ENCODE assay signal across 14 cellular contexts in genomic region chr6:90256698-90257485, GRCh38. TPM values are rescaled to one million over a fixed set of nuclear protein-coding genes. Genes with fewer than 3 reads are reported as not detected.
DNase-seq lines count a peak whose midpoint lies in the region; ATAC-seq, FAIRE-seq and TF ChIP-seq lines count a peak whose summit lies in the region.
"Had no signal": no experiment of that assay in that cellular context is flagged by ENCODE, and none has a peak within 500 bp of the region (broad histone marks: within the 10 kb centered on the region; RNA-seq: fewer than 3 reads in every experiment).

No MANE protein-coding gene starts in this region.

- TF ChIP-seq CTCF in endothelial cell of umbilical vein (IDR thresholded peaks at IDR 0.05; ENCODE audit: extremely low read depth in 1 of 2, insufficient read depth in 1 of 2, low read depth in 1 of 2, low read length in 2 of 2) (no peak), smooth muscle cell (IDR thresholded peaks at IDR 0.05; ENCODE audit: borderline replicate concordance, insufficient read depth, poor library complexity, severe bottlenecking) (no peak), GM13977 (IDR thresholded peaks at IDR 0.05; ENCODE audit: extremely low read depth, insufficient read depth, missing control alignments) (no peak), hepatocyte (IDR thresholded peaks at IDR 0.05; ENCODE audit: poor library complexity) (no peak)

- FAIRE-seq in endothelial cell of umbilical vein (lab: Jason Lieb, UNC) = peak; percentile 73
- FAIRE-seq: A204.1 had no signal

- no peaks in the 10 kb centered on the region for H3K27me3 ChIP-seq in endothelial cell of umbilical vein (ENCODE audit: control insufficient read depth in 2 of 2, insufficient read depth in 2 of 2, low read length in 2 of 2)
- no peaks in the 10 kb centered on the region for H3K27me3 ChIP-seq in smooth muscle cell (ENCODE audit: low read depth)
- H3K27me3 ChIP-seq in hepatocyte = no peaks in the 10 kb centered on the region

- H3K27ac ChIP-seq in endothelial cell of umbilical vein (ENCODE audit: insufficient read depth, low read depth, low read length) (peak overlapping the region; percentile 60), smooth muscle cell (ENCODE audit: low read depth) (peak overlapping the region; percentile 73), hepatocyte (no peak overlapping the region)
- H3K27ac ChIP-seq: HL-60, VCaP had no signal

- no peaks in the 10 kb centered on the region for H3K9me3 ChIP-seq in endothelial cell of umbilical vein (replicated peaks; ENCODE audit: control insufficient read depth, insufficient read depth, low read length)
- no peaks in the 10 kb centered on the region for H3K9me3 ChIP-seq in smooth muscle cell (replicated peaks; ENCODE audit: low read depth)
- H3K9me3 ChIP-seq in hepatocyte (ENCODE audit: low read depth) = no peaks in the 10 kb centered on the region

- H4K20me1 ChIP-seq in endothelial cell of umbilical vein (replicated peaks; ENCODE audit: control insufficient read depth, extremely low read depth, insufficient read depth, low read length) (no peaks in the 10 kb centered on the region), smooth muscle cell (ENCODE audit: low read depth) (no peaks in the 10 kb centered on the region), hepatocyte (ENCODE audit: insufficient read depth, poor library complexity, severe bottlenecking) (no peaks in the 10 kb centered on the region)

- H3K4me1 ChIP-seq in endothelial cell of umbilical vein (ENCODE audit: control insufficient read depth, extremely low read depth, insufficient read depth, low read length) (peaks cover 9% of the 10 kb centered on the region), smooth muscle cell (ENCODE audit: low read depth) (no peaks in the 10 kb centered on the region), hepatocyte (ENCODE audit: insufficient read depth) (no peaks in the 10 kb centered on the region)

- ATAC-seq in activated CD4-positive, alpha-beta T cell treated with anti-CD3 and anti-CD28 coated beads for 36 hours = peak; percentile 87
- ATAC-seq in T-cell (replicated peaks in 1 of 4) (peak; percentile 57 to 88 (median 76)), HG03571 (IDR thresholded peaks at IDR 0.05; ENCODE audit: unreplicated experiment) (no peak)
- ATAC-seq: HCT116 had no signal

- H3K9me2 ChIP-seq in hepatocyte (replicated peaks; ENCODE audit: insufficient read depth) = no peaks in the 10 kb centered on the region

- H3K27me3 Mint-ChIP-seq in activated CD4-positive, alpha-beta T cell treated with anti-CD3 and anti-CD28 coated beads for 36 hours = no peaks in the 10 kb centered on the region
- no peaks in the 10 kb centered on the region for H3K27me3 Mint-ChIP-seq in T-cell

- dilution Hi-C loops in endothelial cell of umbilical vein (cut with MboI; ENCODE audit: extremely low pct_ligation_motif_present, low sequenced_read_pairs) = no loop called here

- no peaks in the 10 kb centered on the region for H3K36me3 ChIP-seq in endothelial cell of umbilical vein (ENCODE audit: control insufficient read depth in 2 of 2, extremely low read depth in 1 of 2, insufficient read depth in 2 of 2, low read length in 2 of 2)
- H3K36me3 ChIP-seq in smooth muscle cell (ENCODE audit: low read depth) = no peaks in the 10 kb centered on the region
- no peaks in the 10 kb centered on the region for H3K36me3 ChIP-seq in hepatocyte (replicated peaks; ENCODE audit: insufficient read depth, low read depth)

- in situ Hi-C loops in GM13977 (cut with MboI; ENCODE audit: low pct_unique_long_range_greater_than_20kb, low sequenced_read_pairs, unreplicated experiment) = no loop called here

- peak overlapping the region; percentile 35 for H3K4me2 ChIP-seq in endothelial cell of umbilical vein (ENCODE audit: insufficient read depth, low read length)
- peak overlapping the region; percentile 26 for H3K4me2 ChIP-seq in smooth muscle cell
- H3K4me2 ChIP-seq in hepatocyte = no peak overlapping the region

- H3K9ac ChIP-seq in endothelial cell of umbilical vein (replicated peaks; ENCODE audit: extremely low read depth, insufficient read depth, low read length) (no peak overlapping the region), smooth muscle cell (ENCODE audit: low read depth) (no peak overlapping the region)

- intact Hi-C loops in activated CD4-positive, alpha-beta T cell treated with anti-CD3 and anti-CD28 coated beads for 36 hours (cut with DNase I, micrococcal nuclease) = loop anchor here (1.0 kb wide), 3 partner anchors 8 to 27 kb away; no protein-coding TSS in a partner anchor
- intact Hi-C loops in endothelial cell of umbilical vein (cut with micrococcal nuclease) = loop anchor here (1.0 to 2.0 kb wide), 2 partner anchors 27 to 38 kb away; no protein-coding TSS in a partner anchor

- no peak for TF ChIP-seq POLR2A in endothelial cell of umbilical vein (IDR thresholded peaks at IDR 0.05; ENCODE audit: low read depth, low read length)

- no peak overlapping the region for H3K4me3 ChIP-seq in endothelial cell of umbilical vein (replicated peaks in 1 of 3; ENCODE audit: insufficient read depth in 1 of 3, low read depth in 1 of 3, low read length in 3 of 3)
- no peak overlapping the region for H3K4me3 ChIP-seq in smooth muscle cell
- no peak overlapping the region for H3K4me3 ChIP-seq in hepatocyte

- BruUV-seq in endothelial cell of umbilical vein (replicated peaks; lab: Mats Ljungman, UMichigan) = no TSS peak

- H3K9me1 ChIP-seq in endothelial cell of umbilical vein (replicated peaks; ENCODE audit: control insufficient read depth, extremely low read depth, insufficient read depth, low read length) = no peaks in the 10 kb centered on the region

- H3K9me3 Mint-ChIP-seq in activated CD4-positive, alpha-beta T cell treated with anti-CD3 and anti-CD28 coated beads for 36 hours (ENCODE audit: low read depth) = peaks cover 17% of the 10 kb centered on the region
- peaks cover 3 to 14% (median 12%) of the 10 kb centered on the region in 3 donors for H3K9me3 Mint-ChIP-seq in T-cell

- H3K4me3 Mint-ChIP-seq in activated CD4-positive, alpha-beta T cell treated with anti-CD3 and anti-CD28 coated beads for 36 hours = no peak overlapping the region
- peak overlapping the region in 1 of 3 donors; percentile 1 for H3K4me3 Mint-ChIP-seq in T-cell

- no peaks in the 10 kb centered on the region for H3F3A ChIP-seq in smooth muscle cell (ENCODE audit: low read depth)

- 62% methylated on average over 4 of the region's 4 CpGs for WGBS in smooth muscle cell (ENCODE audit: low lambda C conversion rate)
- WGBS in hepatocyte (ENCODE audit: low lambda C conversion rate, missing lambda C conversion rate) = 78% methylated on average over 4 of the region's 4 CpGs

- H3K79me2 ChIP-seq in endothelial cell of umbilical vein (ENCODE audit: control insufficient read depth, insufficient read depth, low read length) = no peaks in the 10 kb centered on the region
- H3K79me2 ChIP-seq in smooth muscle cell (ENCODE audit: low read depth) = no peaks in the 10 kb centered on the region
- no peaks in the 10 kb centered on the region for H3K79me2 ChIP-seq in hepatocyte

- CTCF ChIA-PET in activated CD4-positive, alpha-beta T cell treated with anti-CD3 and anti-CD28 coated beads for 36 hours (lab: Charles Lee) = interaction anchor here (0.6 to 1.6 kb wide), 4 partner anchors 13 to 314 kb away, joined by 3 to 4 read pairs (median 3); no protein-coding TSS in a partner anchor
- CTCF ChIA-PET in T-cell (lab: Charles Lee) (interaction anchor here in 1 of 2 donors (1.0 to 1.6 kb wide), 2 partner anchors 15 to 17 kb away, joined by 3 to 5 read pairs; no protein-coding TSS in a partner anchor), endothelial cell of umbilical vein (lab: Charles Lee) (interaction anchor here (1.3 kb wide), 1 partner anchor 27 kb away, joined by 3 read pairs; no protein-coding TSS in a partner anchor)

- peaks cover 83% of the 10 kb centered on the region for H3K36me3 Mint-ChIP-seq in activated CD4-positive, alpha-beta T cell treated with anti-CD3 and anti-CD28 coated beads for 36 hours (ENCODE audit: low read depth)
- peaks cover 58% of the 10 kb centered on the region for H3K36me3 Mint-ChIP-seq in T-cell

- peaks cover 92% of the 10 kb centered on the region for H3K4me1 Mint-ChIP-seq in activated CD4-positive, alpha-beta T cell treated with anti-CD3 and anti-CD28 coated beads for 36 hours
- H3K4me1 Mint-ChIP-seq in T-cell = peaks cover 90 to 92% (median 91%) of the 10 kb centered on the region in 3 donors

- DNase-seq in activated CD4-positive, alpha-beta T cell treated with anti-CD3 and anti-CD28 coated beads for 36 hours = peak; percentile 51
- no peak for DNase-seq in activated CD4-positive, alpha-beta T cell treated with anti-CD3 and anti-CD28 coated beads, Interleukin-2, amount 50 U/mL, for 4 hours
- peak in 5 of 34 experiments; percentile 13 to 28 (median 18) for DNase-seq in T-cell
- DNase-seq in endothelial cell of umbilical vein (ENCODE audit: low read depth, low spot score) = peak; percentile 85
- no peak for DNase-seq in smooth muscle cell (lab: John Stamatoyannopoulos, UW; ENCODE audit: unreplicated experiment)
- DNase-seq in GM13977 (ENCODE audit: low spot score) = no peak
- DNase-seq in hepatocyte (ENCODE audit: low spot score) = no peak
- DNase-seq: aorta, glutamatergic neuron had no signal

- H2AFZ ChIP-seq in endothelial cell of umbilical vein (ENCODE audit: low read depth, low read length) = peak overlapping the region; percentile 73
- H2AFZ ChIP-seq in smooth muscle cell (ENCODE audit: low read depth) = no peak overlapping the region
- H2AFZ ChIP-seq in hepatocyte = no peak overlapping the region

- POLR2A ChIA-PET in activated CD4-positive, alpha-beta T cell treated with anti-CD3 and anti-CD28 coated beads for 36 hours (lab: Charles Lee) = interaction anchor here (0.6 to 1.7 kb wide), 7 partner anchors 10 to 302 kb away, joined by 3 to 9 read pairs (median 3); no protein-coding TSS in a partner anchor
- POLR2A ChIA-PET in T-cell (lab: Charles Lee) = interaction anchor here in 1 of 2 donors (0.5 kb wide), 1 partner anchor 25 kb away, joined by 3 read pairs; no protein-coding TSS in a partner anchor
- POLR2A ChIA-PET in endothelial cell of umbilical vein (lab: Charles Lee) = no interaction called here

- H3K27ac Mint-ChIP-seq in activated CD4-positive, alpha-beta T cell treated with anti-CD3 and anti-CD28 coated beads for 36 hours = peak overlapping the region; percentile 85
- peak overlapping the region; percentile 78 to 82 for H3K27ac Mint-ChIP-seq in T-cell

RNA-seq across cellular contexts. Expression of gene BACH2, which starts 39.8 kb away (rescaled TPM):
- 10 to 100 TPM; 74.7 to 87.3 TPM for total RNA-seq in activated CD4-positive, alpha-beta T cell treated with anti-CD3 and anti-CD28 coated beads for 36 hours
- 100 to 1,000 TPM in 2 of 5 donors, 10 to 100 TPM in 3; 81.9 to 196 (median 96.7) TPM for total RNA-seq in T-cell
- total RNA-seq in endothelial cell of umbilical vein = 5.6 and 5.9 TPM in 2 replicates
- 1.1 and 1.7 TPM in 2 replicates for polyA plus RNA-seq in endothelial cell of umbilical vein
- 1.4 and 1.8 TPM in 2 replicates for polyA plus RNA-seq in endothelial cell of umbilical vein (2011; cell fraction: cytosol; rRNA removed)
- 2.2 and 3.3 TPM in 2 replicates for polyA plus RNA-seq in endothelial cell of umbilical vein (2011; cell fraction: nucleus; rRNA removed)
- polyA plus RNA-seq in endothelial cell of umbilical vein (2012) = 1.2 and 1.7 TPM in 2 replicates
- polyA minus RNA-seq in endothelial cell of umbilical vein = 6.1 and 7.1 TPM in 2 replicates
- polyA minus RNA-seq in endothelial cell of umbilical vein (2011; cell fraction: cytosol; rRNA and poly(A)+ RNA removed) = not detected
- polyA minus RNA-seq in endothelial cell of umbilical vein (2011; cell fraction: nucleus; rRNA and poly(A)+ RNA removed) = 14.6 and 14.7 TPM in 2 replicates
- 4.3 and 4.5 TPM in 2 replicates for total RNA-seq in smooth muscle cell
- 3.0 and 3.6 TPM in 2 replicates for polyA plus RNA-seq in smooth muscle cell
- total RNA-seq in hepatocyte = 2.3 and 7.1 TPM in 2 replicates
- 2.6 and 3.5 TPM in 2 replicates for polyA plus RNA-seq in hepatocyte

Comparison
In these comparisons a context has a peak if more than half of its experiments do, and no peak if none do; other contexts are left out.
1. DNase-seq: peak in activated CD4-positive, alpha-beta T cell treated with anti-CD3 and anti-CD28 coated beads for 36 hours (single experiment) and endothelial cell of umbilical vein (single experiment); none in activated CD4-positive, alpha-beta T cell treated with anti-CD3 and anti-CD28 coated beads, Interleukin-2, amount 50 U/mL, for 4 hours (0 of 2), smooth muscle cell (single experiment), GM13977 (single experiment) and hepatocyte (single experiment).